In the genomic region with DNA sequence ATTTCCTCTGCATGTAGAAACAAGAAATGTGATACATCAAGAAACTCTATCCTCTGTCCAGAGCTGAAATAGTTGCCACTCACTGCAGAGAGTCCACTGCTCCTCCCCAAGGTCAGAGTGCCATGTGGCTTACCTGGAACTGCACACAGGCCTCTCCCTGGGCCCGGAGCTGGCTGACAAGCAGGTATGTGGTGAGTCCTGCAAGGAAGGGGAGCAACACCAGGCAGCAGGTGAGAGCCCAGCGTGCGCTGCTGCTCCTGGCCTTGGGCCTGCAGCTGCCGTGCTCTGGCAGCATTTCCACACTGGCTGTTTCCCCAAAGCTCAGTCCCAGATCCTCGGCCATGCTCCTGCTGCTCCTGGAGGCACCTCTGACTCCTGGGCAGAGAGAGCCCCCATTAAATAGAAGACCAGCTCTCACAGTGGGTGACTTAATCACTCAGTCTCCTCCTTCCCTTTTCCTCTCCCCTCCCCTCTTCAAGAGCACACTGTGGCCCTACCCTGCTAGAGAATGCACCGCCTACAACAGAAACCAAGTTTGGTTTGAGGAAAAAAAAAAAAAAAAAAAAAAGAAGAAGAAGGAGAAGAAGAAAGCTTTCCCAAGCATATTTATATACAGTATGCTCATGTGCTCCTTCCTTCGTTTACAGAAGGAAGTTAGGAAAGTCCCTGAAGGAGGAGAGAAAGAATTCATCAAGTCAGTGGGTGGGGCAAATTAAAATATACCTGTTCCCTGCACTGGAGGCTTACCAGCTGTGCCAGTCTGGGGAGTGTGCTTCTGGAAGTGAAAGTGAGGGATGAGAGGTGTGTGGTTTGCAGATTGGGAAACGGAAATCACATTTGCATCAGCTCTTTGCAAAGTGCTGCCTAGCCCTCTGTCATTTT, we compare ENCODE assay signal across 8 cellular contexts. TPM values are rescaled to one million over a fixed set of nuclear protein-coding genes. Genes with fewer than 3 reads are reported as not detected.
A peak's percentile ranks its signal among the peaks of the same experiment; 100 is the strongest.
DNase-seq lines count a peak whose midpoint lies in the region; ATAC-seq, FAIRE-seq and TF ChIP-seq lines count a peak whose summit lies in the region.

A gene (minus strand): TSS at position 370 of the 882 bp plus-strand sequence. CDS start 27 bp downstream, at position 343.

- H3K4me3 ChIP-seq in A549 (peak within 1 kb of the TSS; percentile 22; the same call in 1 of the 3 replicates), brain microvascular endothelial cell (ENCODE audit: low read depth, low read length) (no peak within 1 kb of the TSS), transverse colon (peak within 1 kb of the TSS in 1 of 4 donors; percentile 16)

- H3K27me3 ChIP-seq in brain microvascular endothelial cell (replicated peaks) = no peaks in the 10 kb centered on the region
- H3K27me3 ChIP-seq in transverse colon = no peaks in the 10 kb centered on the region

- peak in 1 of 2 experiments; percentile 40 for DNase-seq in A549 (ENCODE audit: low read depth in 1 of 2, low spot score in 1 of 2)
- peak; percentile 87 for DNase-seq in NCI-H510A (lab: John Stamatoyannopoulos, UW)
- peak; percentile 14 for DNase-seq in brain microvascular endothelial cell
- DNase-seq in medulla oblongata (ENCODE audit: extremely low spot score) = peak; percentile 31
- DNase-seq in transverse colon = peak; percentile 54
- DNase-seq in EL = no peak

- H3K4me2 ChIP-seq in A549 = peak within 1 kb of the TSS; percentile 76

- POLR2A ChIA-PET in A549 (lab: Yijun Ruan, JAX) = no interaction called here

- TF ChIP-seq CTCF in A549 (IDR thresholded peaks at IDR 0.05) (no peak), brain microvascular endothelial cell (IDR thresholded peaks at IDR 0.05; ENCODE audit: low read depth, low read length, missing control alignments) (no peak), transverse colon (IDR thresholded peaks at IDR 0.05) (no peak)

- H3K9me3 ChIP-seq in A549 = no peaks in the 10 kb centered on the region
- H3K9me3 ChIP-seq in transverse colon = no peaks in the 10 kb centered on the region

- peak within 1 kb of the TSS; percentile 66 to 85 for H3K27ac ChIP-seq in A549
- H3K27ac ChIP-seq in brain microvascular endothelial cell = peak within 1 kb of the TSS; percentile 48
- H3K27ac ChIP-seq in transverse colon = peak within 1 kb of the TSS; percentile 62 to 76 (median 66)

- CTCF ChIA-PET in A549 (lab: Yijun Ruan, JAX) = interaction anchor here (1.2 to 2.5 kb wide), 4 partner anchors 10 to 208 kb away, joined by 3 to 10 read pairs (median 4); no protein-coding TSS in a partner anchor

- no peak for FAIRE-seq in A549 (lab: Jason Lieb, UNC)

- 64% methylated on average over 7 of the region's 8 CpGs for WGBS in A549 (ENCODE audit: missing lambda C conversion rate)
- WGBS in transverse colon (ENCODE audit: low coverage in 1 of 2), 2 donors = 0 to 20% methylated on average over 2 to 8 of the region's 8 CpGs

- ATAC-seq in A549 (peak; percentile 57 to 70; a peak in 4 of 6 replicates), GM18517 (IDR thresholded peaks at IDR 0.05; ENCODE audit: unreplicated experiment) (peak; percentile 95), HG02973 (IDR thresholded peaks at IDR 0.05; ENCODE audit: unreplicated experiment) (peak; percentile 94)

- intact Hi-C loops in transverse colon (cut with DNase I; ENCODE audit: low total_unique reads) = no loop called here

- no peak for TF ChIP-seq EP300 in A549 (IDR thresholded peaks at IDR 0.05)
- no peak for TF ChIP-seq EP300 in transverse colon (IDR thresholded peaks at IDR 0.05; ENCODE audit: low read depth)

- no peak for TF ChIP-seq RAD21 in A549 (conservative IDR thresholded peaks at IDR 0.05 in 1 of 2, IDR thresholded peaks at IDR 0.05 in 1 of 2)

- TF ChIP-seq POLR2A in A549 (IDR thresholded peaks at IDR 0.05; ENCODE audit: low read length) (peak; percentile 13; the same call in 1 of the 2 replicates), transverse colon (IDR thresholded peaks at IDR 0.05) (peak; percentile 31)

- H3K36me3 ChIP-seq in brain microvascular endothelial cell (replicated peaks) (no peaks in the 10 kb centered on the region), transverse colon (no peaks in the 10 kb centered on the region)

- H3K4me1 ChIP-seq in A549 (peaks cover 49% of the 10 kb centered on the region), transverse colon (peaks cover 17 to 41% (median 28%) of the 10 kb centered on the region in 4 donors)

- in situ Hi-C loops in brain microvascular endothelial cell (cut with HindIII; ENCODE audit: low pct_ligation_motif_present, low sequenced_read_pairs) (no loop called here), transverse colon (cut with MboI; ENCODE audit: low pct_ligation_motif_present in 1 of 4, low pct_unique_long_range_greater_than_20kb in 1 of 4, low sequenced_read_pairs in 3 of 4) (no loop called here)

TF ChIP-seq in A549, 52 proteins besides CTCF, POLR2A, EP300 and RAD21:
- TF ChIP-seq, protein P1, sequence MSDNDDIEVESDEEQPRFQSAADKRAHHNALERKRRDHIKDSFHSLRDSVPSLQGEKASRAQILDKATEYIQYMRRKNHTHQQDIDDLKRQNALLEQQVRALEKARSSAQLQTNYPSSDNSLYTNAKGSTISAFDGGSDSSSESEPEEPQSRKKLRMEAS (IDR thresholded peaks at IDR 0.05) = peak; percentile 53; the same call in 1 of the 2 replicates
- TF ChIP-seq FOSB (CRISPR knock-in tag; IDR thresholded peaks at IDR 0.05) (no peak), HEYL (CRISPR knock-in tag; IDR thresholded peaks at IDR 0.05) (no peak), PHF8 (IDR thresholded peaks at IDR 0.05; ENCODE audit: borderline replicate concordance, low read depth) (no peak)
- TF ChIP-seq, protein P2, sequence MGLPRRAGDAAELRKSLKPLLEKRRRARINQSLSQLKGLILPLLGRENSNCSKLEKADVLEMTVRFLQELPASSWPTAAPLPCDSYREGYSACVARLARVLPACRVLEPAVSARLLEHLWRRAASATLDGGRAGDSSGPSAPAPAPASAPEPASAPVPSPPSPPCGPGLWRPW (IDR thresholded peaks at IDR 0.05) = no peak

RNA-seq across cellular contexts. Expression of the gene that starts here (rescaled TPM):
- 5.6 and 6.8 TPM in 2 replicates for polyA plus RNA-seq in A549 (2011; rRNA removed)
- polyA plus RNA-seq in A549 (2012; cell fraction: cytosol; rRNA removed) = 0.17 and 0.25 TPM in 2 replicates
- polyA plus RNA-seq in A549 (2012; cell fraction: nucleus; rRNA removed) = 0.20 and 0.29 TPM in 2 replicates
- polyA plus RNA-seq in A549 (2017; fragmentation: RNase III; extraction: RNeasy Plus Mini Kit Qiagen cat#74134 plus additional on column Dnase treatment) = 1.6 to 3.1 TPM (median 2.8 TPM) in 3 replicates
- 5.7 and 6.9 TPM in 2 replicates for polyA minus RNA-seq in A549 (2011; rRNA and poly(A)+ RNA removed)
- 1 to 10 TPM in 3 of 4 donors, under 1 TPM in 1; 0.37 to 2.0 (median 1.9) TPM for total RNA-seq in transverse colon
